ENCODE assay signal across 1 cellular context in the genomic region with DNA sequence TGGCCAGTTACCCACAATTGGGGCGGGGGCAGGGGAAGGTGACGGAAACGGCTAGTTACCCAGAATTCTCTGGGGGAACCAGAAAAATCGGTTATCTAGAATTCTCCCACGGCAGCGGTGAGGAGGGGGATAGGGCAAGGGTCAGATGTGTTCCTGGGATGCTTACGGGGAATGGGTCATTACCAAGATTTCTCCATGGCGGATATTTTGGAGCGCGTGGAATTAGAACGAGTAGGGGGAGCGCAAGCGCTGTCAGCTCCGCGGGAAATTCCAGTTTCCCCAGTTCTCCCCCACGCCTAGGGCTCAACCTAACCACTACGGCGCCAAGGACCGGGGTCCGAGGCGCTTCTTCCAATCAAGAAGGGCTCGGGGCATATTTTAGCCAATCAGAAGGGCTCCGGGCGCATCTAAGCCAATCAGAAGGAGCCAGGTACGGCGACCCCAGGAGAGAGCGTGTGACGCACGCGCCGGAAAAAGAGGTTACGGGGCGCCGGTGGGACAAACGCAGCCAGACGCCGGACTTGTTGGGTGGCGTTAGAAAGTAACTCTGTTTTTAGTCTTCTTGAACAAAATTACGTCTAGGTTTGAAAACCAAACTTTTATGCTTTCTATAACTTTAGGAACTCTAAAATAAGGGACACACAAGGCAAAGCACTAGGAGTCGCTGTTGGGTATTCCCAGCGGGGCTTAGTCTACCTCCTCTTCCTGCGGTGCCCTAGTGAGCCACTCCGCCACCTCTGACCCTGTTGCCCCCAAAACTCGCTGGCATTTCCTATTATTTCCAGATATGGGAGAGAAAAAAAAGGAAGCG.
A peak's percentile ranks its signal among the peaks of the same experiment; 100 is the strongest.
TF ChIP-seq lines count a peak whose summit lies in the region.

A gene with protein sequence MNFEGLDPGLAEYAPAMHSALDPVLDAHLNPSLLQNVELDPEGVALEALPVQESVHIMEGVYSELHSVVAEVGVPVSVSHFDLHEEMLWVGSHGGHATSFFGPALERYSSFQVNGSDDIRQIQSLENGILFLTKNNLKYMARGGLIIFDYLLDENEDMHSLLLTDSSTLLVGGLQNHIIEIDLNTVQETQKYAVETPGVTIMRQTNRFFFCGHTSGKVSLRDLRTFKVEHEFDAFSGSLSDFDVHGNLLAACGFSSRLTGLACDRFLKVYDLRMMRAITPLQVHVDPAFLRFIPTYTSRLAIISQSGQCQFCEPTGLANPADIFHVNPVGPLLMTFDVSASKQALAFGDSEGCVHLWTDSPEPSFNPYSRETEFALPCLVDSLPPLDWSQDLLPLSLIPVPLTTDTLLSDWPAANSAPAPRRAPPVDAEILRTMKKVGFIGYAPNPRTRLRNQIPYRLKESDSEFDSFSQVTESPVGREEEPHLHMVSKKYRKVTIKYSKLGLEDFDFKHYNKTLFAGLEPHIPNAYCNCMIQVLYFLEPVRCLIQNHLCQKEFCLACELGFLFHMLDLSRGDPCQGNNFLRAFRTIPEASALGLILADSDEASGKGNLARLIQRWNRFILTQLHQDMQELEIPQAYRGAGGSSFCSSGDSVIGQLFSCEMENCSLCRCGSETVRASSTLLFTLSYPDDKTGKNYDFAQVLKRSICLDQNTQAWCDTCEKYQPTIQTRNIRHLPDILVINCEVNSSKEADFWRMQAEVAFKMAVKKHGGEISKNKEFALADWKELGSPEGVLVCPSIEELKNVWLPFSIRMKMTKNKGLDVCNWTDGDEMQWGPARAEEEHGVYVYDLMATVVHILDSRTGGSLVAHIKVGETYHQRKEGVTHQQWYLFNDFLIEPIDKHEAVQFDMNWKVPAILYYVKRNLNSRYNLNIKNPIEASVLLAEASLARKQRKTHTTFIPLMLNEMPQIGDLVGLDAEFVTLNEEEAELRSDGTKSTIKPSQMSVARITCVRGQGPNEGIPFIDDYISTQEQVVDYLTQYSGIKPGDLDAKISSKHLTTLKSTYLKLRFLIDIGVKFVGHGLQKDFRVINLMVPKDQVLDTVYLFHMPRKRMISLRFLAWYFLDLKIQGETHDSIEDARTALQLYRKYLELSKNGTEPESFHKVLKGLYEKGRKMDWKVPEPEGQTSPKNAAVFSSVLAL (minus strand): TSS at position 322 of the 811 bp plus-strand sequence. CDS start 906 bp downstream, outside the sequence.

TF ChIP-seq in HepG2, 621 proteins besides CTCF, POLR2A, EP300 and RAD21 (continued from another document and continues in another):
- TF ChIP-seq, protein P1, sequence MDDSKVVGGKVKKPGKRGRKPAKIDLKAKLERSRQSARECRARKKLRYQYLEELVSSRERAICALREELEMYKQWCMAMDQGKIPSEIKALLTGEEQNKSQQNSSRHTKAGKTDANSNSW (CRISPR knock-in tag; IDR thresholded peaks at IDR 0.05; ENCODE audit: borderline replicate concordance), result 0 out of 2 replicates have a peak, but pooled peaks have one; percentile 54
- TF ChIP-seq, protein P2, sequence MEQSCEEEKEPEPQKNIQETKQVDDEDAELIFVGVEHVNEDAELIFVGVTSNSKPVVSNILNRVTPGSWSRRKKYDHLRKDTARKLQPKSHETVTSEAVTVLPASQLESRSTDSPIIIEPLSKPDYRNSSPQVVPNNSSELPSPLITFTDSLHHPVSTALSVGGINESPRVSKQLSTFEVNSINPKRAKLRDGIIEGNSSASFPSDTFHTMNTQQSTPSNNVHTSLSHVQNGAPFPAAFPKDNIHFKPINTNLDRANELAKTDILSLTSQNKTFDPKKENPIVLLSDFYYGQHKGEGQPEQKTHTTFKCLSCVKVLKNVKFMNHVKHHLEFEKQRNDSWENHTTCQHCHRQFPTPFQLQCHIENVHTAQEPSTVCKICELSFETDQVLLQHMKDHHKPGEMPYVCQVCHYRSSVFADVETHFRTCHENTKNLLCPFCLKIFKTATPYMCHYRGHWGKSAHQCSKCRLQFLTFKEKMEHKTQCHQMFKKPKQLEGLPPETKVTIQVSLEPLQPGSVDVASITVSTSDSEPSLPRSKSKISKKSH (CRISPR knock-in tag; IDR thresholded peaks at IDR 0.05; ENCODE audit: borderline replicate concordance), result 0 out of 2 replicates have a peak, but pooled peaks have one; percentile 48
- no peak for TF ChIP-seq TCF12 (IDR thresholded peaks at IDR 0.05)
- TF ChIP-seq TCF12 (CRISPR knock-in tag; IDR thresholded peaks at IDR 0.05), result no peak
- peak; percentile 89 for TF ChIP-seq THAP11 (CRISPR knock-in tag; IDR thresholded peaks at IDR 0.05)
- TF ChIP-seq, protein P3, sequence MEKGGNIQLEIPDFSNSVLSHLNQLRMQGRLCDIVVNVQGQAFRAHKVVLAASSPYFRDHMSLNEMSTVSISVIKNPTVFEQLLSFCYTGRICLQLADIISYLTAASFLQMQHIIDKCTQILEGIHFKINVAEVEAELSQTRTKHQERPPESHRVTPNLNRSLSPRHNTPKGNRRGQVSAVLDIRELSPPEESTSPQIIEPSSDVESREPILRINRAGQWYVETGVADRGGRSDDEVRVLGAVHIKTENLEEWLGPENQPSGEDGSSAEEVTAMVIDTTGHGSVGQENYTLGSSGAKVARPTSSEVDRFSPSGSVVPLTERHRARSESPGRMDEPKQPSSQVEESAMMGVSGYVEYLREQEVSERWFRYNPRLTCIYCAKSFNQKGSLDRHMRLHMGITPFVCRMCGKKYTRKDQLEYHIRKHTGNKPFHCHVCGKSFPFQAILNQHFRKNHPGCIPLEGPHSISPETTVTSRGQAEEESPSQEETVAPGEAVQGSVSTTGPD (CRISPR knock-in tag; IDR thresholded peaks at IDR 0.05), result 0 out of 2 replicates have a peak, but pooled peaks have one; percentile 33
- TF ChIP-seq ZMAT3 (CRISPR knock-in tag; conservative IDR thresholded peaks at IDR 0.05), result no peak
- TF ChIP-seq TCF7L2 (IDR thresholded peaks at IDR 0.05; ENCODE audit: low read depth, low read length), result no peak
- TF ChIP-seq ZNF12 (CRISPR knock-in tag; IDR thresholded peaks at IDR 0.05), result no peak
- no peak for TF ChIP-seq PAWR (CRISPR knock-in tag; IDR thresholded peaks at IDR 0.05; ENCODE audit: borderline replicate concordance)
- no peak for TF ChIP-seq TEAD3 (CRISPR knock-in tag; optimal IDR thresholded peaks at IDR 0.05; ENCODE audit: borderline replicate concordance)
- no peak for TF ChIP-seq ZNF10 (CRISPR knock-in tag; IDR thresholded peaks at IDR 0.05; ENCODE audit: borderline replicate concordance, low read depth)
- TF ChIP-seq, protein P4, sequence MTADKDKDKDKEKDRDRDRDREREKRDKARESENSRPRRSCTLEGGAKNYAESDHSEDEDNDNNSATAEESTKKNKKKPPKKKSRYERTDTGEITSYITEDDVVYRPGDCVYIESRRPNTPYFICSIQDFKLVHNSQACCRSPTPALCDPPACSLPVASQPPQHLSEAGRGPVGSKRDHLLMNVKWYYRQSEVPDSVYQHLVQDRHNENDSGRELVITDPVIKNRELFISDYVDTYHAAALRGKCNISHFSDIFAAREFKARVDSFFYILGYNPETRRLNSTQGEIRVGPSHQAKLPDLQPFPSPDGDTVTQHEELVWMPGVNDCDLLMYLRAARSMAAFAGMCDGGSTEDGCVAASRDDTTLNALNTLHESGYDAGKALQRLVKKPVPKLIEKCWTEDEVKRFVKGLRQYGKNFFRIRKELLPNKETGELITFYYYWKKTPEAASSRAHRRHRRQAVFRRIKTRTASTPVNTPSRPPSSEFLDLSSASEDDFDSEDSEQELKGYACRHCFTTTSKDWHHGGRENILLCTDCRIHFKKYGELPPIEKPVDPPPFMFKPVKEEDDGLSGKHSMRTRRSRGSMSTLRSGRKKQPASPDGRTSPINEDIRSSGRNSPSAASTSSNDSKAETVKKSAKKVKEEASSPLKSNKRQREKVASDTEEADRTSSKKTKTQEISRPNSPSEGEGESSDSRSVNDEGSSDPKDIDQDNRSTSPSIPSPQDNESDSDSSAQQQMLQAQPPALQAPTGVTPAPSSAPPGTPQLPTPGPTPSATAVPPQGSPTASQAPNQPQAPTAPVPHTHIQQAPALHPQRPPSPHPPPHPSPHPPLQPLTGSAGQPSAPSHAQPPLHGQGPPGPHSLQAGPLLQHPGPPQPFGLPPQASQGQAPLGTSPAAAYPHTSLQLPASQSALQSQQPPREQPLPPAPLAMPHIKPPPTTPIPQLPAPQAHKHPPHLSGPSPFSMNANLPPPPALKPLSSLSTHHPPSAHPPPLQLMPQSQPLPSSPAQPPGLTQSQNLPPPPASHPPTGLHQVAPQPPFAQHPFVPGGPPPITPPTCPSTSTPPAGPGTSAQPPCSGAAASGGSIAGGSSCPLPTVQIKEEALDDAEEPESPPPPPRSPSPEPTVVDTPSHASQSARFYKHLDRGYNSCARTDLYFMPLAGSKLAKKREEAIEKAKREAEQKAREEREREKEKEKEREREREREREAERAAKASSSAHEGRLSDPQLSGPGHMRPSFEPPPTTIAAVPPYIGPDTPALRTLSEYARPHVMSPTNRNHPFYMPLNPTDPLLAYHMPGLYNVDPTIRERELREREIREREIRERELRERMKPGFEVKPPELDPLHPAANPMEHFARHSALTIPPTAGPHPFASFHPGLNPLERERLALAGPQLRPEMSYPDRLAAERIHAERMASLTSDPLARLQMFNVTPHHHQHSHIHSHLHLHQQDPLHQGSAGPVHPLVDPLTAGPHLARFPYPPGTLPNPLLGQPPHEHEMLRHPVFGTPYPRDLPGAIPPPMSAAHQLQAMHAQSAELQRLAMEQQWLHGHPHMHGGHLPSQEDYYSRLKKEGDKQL (CRISPR knock-in tag; IDR thresholded peaks at IDR 0.05; ENCODE audit: low read depth), result no peak
- TF ChIP-seq PHF8 (CRISPR knock-in tag; IDR thresholded peaks at IDR 0.05), result peak; percentile 57
- TF ChIP-seq NCOA1 (CRISPR knock-in tag; IDR thresholded peaks at IDR 0.05), result no peak
- TF ChIP-seq EZH2 (conservative IDR thresholded peaks at IDR 0.05; ENCODE audit: low read depth, low read length), result no peak
- no peak for TF ChIP-seq MXD4 (CRISPR knock-in tag; IDR thresholded peaks at IDR 0.05)
- no peak for TF ChIP-seq PRPF4 (IDR thresholded peaks at IDR 0.05; ENCODE audit: low read depth, low read length, poor library complexity, severe bottlenecking)
- 0 out of 2 replicates have a peak, but pooled peaks have one; percentile 37 for TF ChIP-seq GZF1 (CRISPR knock-in tag; IDR thresholded peaks at IDR 0.05)
- TF ChIP-seq GTF3A (CRISPR knock-in tag; conservative IDR thresholded peaks at IDR 0.05), result no peak
- TF ChIP-seq BORCS8-MEF2B (CRISPR knock-in tag; IDR thresholded peaks at IDR 0.05), result no peak
- no peak for TF ChIP-seq ZNF589 (CRISPR knock-in tag; conservative IDR thresholded peaks at IDR 0.05)
- TF ChIP-seq DR1 (CRISPR knock-in tag; IDR thresholded peaks at IDR 0.05), result 0 out of 2 replicates have a peak, but pooled peaks have one; percentile 12
- TF ChIP-seq ZNF780A (CRISPR knock-in tag; IDR thresholded peaks at IDR 0.05), result no peak
- TF ChIP-seq, protein P5, sequence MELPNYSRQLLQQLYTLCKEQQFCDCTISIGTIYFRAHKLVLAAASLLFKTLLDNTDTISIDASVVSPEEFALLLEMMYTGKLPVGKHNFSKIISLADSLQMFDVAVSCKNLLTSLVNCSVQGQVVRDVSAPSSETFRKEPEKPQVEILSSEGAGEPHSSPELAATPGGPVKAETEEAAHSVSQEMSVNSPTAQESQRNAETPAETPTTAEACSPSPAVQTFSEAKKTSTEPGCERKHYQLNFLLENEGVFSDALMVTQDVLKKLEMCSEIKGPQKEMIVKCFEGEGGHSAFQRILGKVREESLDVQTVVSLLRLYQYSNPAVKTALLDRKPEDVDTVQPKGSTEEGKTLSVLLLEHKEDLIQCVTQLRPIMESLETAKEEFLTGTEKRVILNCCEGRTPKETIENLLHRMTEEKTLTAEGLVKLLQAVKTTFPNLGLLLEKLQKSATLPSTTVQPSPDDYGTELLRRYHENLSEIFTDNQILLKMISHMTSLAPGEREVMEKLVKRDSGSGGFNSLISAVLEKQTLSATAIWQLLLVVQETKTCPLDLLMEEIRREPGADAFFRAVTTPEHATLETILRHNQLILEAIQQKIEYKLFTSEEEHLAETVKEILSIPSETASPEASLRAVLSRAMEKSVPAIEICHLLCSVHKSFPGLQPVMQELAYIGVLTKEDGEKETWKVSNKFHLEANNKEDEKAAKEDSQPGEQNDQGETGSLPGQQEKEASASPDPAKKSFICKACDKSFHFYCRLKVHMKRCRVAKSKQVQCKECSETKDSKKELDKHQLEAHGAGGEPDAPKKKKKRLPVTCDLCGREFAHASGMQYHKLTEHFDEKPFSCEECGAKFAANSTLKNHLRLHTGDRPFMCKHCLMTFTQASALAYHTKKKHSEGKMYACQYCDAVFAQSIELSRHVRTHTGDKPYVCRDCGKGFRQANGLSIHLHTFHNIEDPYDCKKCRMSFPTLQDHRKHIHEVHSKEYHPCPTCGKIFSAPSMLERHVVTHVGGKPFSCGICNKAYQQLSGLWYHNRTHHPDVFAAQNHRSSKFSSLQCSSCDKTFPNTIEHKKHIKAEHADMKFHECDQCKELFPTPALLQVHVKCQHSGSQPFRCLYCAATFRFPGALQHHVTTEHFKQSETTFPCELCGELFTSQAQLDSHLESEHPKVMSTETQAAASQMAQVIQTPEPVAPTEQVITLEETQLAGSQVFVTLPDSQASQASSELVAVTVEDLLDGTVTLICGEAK (IDR thresholded peaks at IDR 0.05), result no peak
- TF ChIP-seq, protein P5 (CRISPR knock-in tag; IDR thresholded peaks at IDR 0.05), result peak; percentile 67; the same call in 1 of the 2 replicates
- no peak for TF ChIP-seq ZNF7 (CRISPR knock-in tag; IDR thresholded peaks at IDR 0.05)
- no peak for TF ChIP-seq ISL2 (CRISPR knock-in tag; IDR thresholded peaks at IDR 0.05)
